ENCODE assay signal across 2 cellular contexts in the genomic region with DNA sequence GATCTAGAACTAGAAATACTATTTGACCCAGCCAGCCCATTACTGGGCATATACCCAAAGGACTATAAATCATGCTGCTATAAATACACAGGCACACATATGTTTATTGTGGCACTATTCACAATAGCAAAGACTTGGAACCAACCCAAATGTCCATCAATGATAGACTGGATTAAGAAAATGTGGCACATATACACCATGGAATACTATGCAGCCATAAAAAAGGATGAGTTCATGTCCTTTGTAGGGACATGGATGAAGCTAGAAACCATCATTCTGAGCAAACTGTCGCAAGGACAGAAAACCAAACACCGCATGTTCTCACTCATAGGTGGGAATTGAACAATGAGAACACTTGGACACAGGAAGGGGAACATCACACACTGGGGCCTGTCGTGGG. TPM values are rescaled to one million over a fixed set of nuclear protein-coding genes. Genes with fewer than 3 reads are reported as not detected.
"Had no signal": no experiment of that assay in that cellular context is flagged by ENCODE, and none has a peak within 500 bp of the region (broad histone marks: within the 10 kb centered on the region; RNA-seq: fewer than 3 reads in every experiment).

No MANE protein-coding gene starts in this region.

RNA-seq across cellular contexts. Expression of gene OR2V1, which starts 35.8 kb away (rescaled TPM):
- total RNA-seq: G401, GM12878 had no signal

RNA-seq across cellular contexts. Expression of gene OR2V2, which starts 52.2 kb away (rescaled TPM):
- total RNA-seq: G401, GM12878 had no signal
